In the genomic region with DNA sequence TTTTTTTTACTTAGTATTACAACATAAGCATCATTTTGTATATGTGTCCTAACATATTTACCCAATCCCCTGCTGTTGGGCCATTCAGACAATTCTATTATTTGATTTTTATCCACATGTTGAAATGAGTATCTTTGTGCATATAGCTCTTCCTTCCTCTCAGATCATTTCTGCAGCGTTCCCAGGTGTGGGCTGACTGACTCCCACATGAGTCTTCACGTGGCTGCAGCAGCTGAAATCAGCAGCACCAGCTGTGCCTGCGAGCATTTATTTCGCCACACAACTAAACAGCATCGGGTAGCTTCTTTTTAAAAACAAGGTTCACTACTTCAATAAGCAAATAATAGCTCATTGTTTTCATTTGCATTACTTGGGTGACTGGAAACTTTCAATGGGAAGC, we compare ENCODE assay signal across 1 cellular context.
TF ChIP-seq lines count a peak whose summit lies in the region.

No MANE protein-coding gene starts in this region.

TF ChIP-seq in K562, 482 proteins besides CTCF, POLR2A, EP300 and RAD21 (continued from another document and continues in another):
- TF ChIP-seq, protein P1, sequence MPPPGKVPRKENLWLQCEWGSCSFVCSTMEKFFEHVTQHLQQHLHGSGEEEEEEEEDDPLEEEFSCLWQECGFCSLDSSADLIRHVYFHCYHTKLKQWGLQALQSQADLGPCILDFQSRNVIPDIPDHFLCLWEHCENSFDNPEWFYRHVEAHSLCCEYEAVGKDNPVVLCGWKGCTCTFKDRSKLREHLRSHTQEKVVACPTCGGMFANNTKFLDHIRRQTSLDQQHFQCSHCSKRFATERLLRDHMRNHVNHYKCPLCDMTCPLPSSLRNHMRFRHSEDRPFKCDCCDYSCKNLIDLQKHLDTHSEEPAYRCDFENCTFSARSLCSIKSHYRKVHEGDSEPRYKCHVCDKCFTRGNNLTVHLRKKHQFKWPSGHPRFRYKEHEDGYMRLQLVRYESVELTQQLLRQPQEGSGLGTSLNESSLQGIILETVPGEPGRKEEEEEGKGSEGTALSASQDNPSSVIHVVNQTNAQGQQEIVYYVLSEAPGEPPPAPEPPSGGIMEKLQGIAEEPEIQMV (tag; conservative IDR thresholded peaks at IDR 0.05; ENCODE audit: low read depth), result no peak
- TF ChIP-seq BRF1 (IDR thresholded peaks at IDR 0.05; ENCODE audit: borderline replicate concordance, extremely low read depth, insufficient read length), result no peak
- TF ChIP-seq TCF7L2 (IDR thresholded peaks at IDR 0.05; ENCODE audit: low read depth, low read length), result no peak
- TF ChIP-seq ZNF324 (CRISPR knock-in tag; IDR thresholded peaks at IDR 0.05), result no peak
- no peak for TF ChIP-seq ZNF253 (CRISPR knock-in tag; conservative IDR thresholded peaks at IDR 0.05)
- no peak for TF ChIP-seq PTRF (tag; IDR thresholded peaks at IDR 0.05)
- TF ChIP-seq, protein P2, sequence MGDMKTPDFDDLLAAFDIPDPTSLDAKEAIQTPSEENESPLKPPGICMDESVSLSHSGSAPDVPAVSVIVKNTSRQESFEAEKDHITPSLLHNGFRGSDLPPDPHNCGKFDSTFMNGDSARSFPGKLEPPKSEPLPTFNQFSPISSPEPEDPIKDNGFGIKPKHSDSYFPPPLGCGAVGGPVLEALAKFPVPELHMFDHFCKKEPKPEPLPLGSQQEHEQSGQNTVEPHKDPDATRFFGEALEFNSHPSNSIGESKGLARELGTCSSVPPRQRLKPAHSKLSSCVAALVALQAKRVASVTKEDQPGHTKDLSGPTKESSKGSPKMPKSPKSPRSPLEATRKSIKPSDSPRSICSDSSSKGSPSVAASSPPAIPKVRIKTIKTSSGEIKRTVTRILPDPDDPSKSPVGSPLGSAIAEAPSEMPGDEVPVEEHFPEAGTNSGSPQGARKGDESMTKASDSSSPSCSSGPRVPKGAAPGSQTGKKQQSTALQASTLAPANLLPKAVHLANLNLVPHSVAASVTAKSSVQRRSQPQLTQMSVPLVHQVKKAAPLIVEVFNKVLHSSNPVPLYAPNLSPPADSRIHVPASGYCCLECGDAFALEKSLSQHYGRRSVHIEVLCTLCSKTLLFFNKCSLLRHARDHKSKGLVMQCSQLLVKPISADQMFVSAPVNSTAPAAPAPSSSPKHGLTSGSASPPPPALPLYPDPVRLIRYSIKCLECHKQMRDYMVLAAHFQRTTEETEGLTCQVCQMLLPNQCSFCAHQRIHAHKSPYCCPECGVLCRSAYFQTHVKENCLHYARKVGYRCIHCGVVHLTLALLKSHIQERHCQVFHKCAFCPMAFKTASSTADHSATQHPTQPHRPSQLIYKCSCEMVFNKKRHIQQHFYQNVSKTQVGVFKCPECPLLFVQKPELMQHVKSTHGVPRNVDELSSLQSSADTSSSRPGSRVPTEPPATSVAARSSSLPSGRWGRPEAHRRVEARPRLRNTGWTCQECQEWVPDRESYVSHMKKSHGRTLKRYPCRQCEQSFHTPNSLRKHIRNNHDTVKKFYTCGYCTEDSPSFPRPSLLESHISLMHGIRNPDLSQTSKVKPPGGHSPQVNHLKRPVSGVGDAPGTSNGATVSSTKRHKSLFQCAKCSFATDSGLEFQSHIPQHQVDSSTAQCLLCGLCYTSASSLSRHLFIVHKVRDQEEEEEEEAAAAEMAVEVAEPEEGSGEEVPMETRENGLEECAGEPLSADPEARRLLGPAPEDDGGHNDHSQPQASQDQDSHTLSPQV (IDR thresholded peaks at IDR 0.05), result peak; percentile 30; the same call in 1 of the 2 replicates
- no peak for TF ChIP-seq ARHGAP35 (IDR thresholded peaks at IDR 0.05; ENCODE audit: partially characterized antibody)
- no peak for TF ChIP-seq ZNF23 (CRISPR knock-in tag; IDR thresholded peaks at IDR 0.05)
- TF ChIP-seq, protein P3, sequence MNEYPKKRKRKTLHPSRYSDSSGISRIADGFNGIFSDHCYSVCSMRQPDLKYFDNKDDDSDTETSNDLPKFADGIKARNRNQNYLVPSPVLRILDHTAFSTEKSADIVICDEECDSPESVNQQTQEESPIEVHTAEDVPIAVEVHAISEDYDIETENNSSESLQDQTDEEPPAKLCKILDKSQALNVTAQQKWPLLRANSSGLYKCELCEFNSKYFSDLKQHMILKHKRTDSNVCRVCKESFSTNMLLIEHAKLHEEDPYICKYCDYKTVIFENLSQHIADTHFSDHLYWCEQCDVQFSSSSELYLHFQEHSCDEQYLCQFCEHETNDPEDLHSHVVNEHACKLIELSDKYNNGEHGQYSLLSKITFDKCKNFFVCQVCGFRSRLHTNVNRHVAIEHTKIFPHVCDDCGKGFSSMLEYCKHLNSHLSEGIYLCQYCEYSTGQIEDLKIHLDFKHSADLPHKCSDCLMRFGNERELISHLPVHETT (CRISPR knock-in tag; conservative IDR thresholded peaks at IDR 0.05 in 1 of 2, IDR thresholded peaks at IDR 0.05 in 1 of 2), result no peak
- TF ChIP-seq, protein P4, sequence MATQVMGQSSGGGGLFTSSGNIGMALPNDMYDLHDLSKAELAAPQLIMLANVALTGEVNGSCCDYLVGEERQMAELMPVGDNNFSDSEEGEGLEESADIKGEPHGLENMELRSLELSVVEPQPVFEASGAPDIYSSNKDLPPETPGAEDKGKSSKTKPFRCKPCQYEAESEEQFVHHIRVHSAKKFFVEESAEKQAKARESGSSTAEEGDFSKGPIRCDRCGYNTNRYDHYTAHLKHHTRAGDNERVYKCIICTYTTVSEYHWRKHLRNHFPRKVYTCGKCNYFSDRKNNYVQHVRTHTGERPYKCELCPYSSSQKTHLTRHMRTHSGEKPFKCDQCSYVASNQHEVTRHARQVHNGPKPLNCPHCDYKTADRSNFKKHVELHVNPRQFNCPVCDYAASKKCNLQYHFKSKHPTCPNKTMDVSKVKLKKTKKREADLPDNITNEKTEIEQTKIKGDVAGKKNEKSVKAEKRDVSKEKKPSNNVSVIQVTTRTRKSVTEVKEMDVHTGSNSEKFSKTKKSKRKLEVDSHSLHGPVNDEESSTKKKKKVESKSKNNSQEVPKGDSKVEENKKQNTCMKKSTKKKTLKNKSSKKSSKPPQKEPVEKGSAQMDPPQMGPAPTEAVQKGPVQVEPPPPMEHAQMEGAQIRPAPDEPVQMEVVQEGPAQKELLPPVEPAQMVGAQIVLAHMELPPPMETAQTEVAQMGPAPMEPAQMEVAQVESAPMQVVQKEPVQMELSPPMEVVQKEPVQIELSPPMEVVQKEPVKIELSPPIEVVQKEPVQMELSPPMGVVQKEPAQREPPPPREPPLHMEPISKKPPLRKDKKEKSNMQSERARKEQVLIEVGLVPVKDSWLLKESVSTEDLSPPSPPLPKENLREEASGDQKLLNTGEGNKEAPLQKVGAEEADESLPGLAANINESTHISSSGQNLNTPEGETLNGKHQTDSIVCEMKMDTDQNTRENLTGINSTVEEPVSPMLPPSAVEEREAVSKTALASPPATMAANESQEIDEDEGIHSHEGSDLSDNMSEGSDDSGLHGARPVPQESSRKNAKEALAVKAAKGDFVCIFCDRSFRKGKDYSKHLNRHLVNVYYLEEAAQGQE (CRISPR knock-in tag; IDR thresholded peaks at IDR 0.05; ENCODE audit: low read depth), result no peak
- TF ChIP-seq, protein P5, sequence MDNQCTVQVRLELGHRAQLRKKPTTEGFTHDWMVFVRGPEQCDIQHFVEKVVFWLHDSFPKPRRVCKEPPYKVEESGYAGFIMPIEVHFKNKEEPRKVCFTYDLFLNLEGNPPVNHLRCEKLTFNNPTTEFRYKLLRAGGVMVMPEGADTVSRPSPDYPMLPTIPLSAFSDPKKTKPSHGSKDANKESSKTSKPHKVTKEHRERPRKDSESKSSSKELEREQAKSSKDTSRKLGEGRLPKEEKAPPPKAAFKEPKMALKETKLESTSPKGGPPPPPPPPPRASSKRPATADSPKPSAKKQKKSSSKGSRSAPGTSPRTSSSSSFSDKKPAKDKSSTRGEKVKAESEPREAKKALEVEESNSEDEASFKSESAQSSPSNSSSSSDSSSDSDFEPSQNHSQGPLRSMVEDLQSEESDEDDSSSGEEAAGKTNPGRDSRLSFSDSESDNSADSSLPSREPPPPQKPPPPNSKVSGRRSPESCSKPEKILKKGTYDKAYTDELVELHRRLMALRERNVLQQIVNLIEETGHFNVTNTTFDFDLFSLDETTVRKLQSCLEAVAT (IDR thresholded peaks at IDR 0.05), result peak in 1 of 2 experiments; percentile 41; a peak in 1 of 4 replicates
- no peak for TF ChIP-seq HOXB6 (CRISPR knock-in tag; IDR thresholded peaks at IDR 0.05; ENCODE audit: borderline replicate concordance)
- no peak for TF ChIP-seq ZNF354B (CRISPR knock-in tag; IDR thresholded peaks at IDR 0.05)
- TF ChIP-seq KLF13 (tag; IDR thresholded peaks at IDR 0.05; ENCODE audit: borderline replicate concordance, low read depth), result no peak
- TF ChIP-seq ZFP1 (CRISPR knock-in tag; IDR thresholded peaks at IDR 0.05), result no peak
- TF ChIP-seq NCOA4 (IDR thresholded peaks at IDR 0.05; ENCODE audit: partially characterized antibody), result no peak
- no peak for TF ChIP-seq ZNF41 (CRISPR knock-in tag; conservative IDR thresholded peaks at IDR 0.05)
- TF ChIP-seq NFE2 (IDR thresholded peaks at IDR 0.05; ENCODE audit: low read depth), result no peak
- no peak for TF ChIP-seq CBX8 (IDR thresholded peaks at IDR 0.05; ENCODE audit: borderline replicate concordance, extremely low read depth, low read depth, low read length, poor library complexity, severe bottlenecking)
- TF ChIP-seq BHLHE40 (IDR thresholded peaks at IDR 0.05; ENCODE audit: low read length), result peak; percentile 81
- peak; percentile 20; the same call in 1 of the 2 replicates for TF ChIP-seq TEAD4 (IDR thresholded peaks at IDR 0.05; ENCODE audit: low read length)
- no peak for TF ChIP-seq TEAD4 (CRISPR knock-in tag; IDR thresholded peaks at IDR 0.05; ENCODE audit: borderline replicate concordance)
- TF ChIP-seq MYC (IDR thresholded peaks at IDR 0.05; ENCODE audit: low read depth, low read length), result 0 out of 2 replicates have a peak, but pooled peaks have one; percentile 17
- TF ChIP-seq MYC (CRISPR knock-in tag; IDR thresholded peaks at IDR 0.05; ENCODE audit: borderline replicate concordance, low read depth), result no peak
- no peak for TF ChIP-seq FOXK2 (conservative IDR thresholded peaks at IDR 0.05 in 1 of 2, IDR thresholded peaks at IDR 0.05 in 1 of 2; ENCODE audit: low read depth in 2 of 2)
- TF ChIP-seq, protein P6, sequence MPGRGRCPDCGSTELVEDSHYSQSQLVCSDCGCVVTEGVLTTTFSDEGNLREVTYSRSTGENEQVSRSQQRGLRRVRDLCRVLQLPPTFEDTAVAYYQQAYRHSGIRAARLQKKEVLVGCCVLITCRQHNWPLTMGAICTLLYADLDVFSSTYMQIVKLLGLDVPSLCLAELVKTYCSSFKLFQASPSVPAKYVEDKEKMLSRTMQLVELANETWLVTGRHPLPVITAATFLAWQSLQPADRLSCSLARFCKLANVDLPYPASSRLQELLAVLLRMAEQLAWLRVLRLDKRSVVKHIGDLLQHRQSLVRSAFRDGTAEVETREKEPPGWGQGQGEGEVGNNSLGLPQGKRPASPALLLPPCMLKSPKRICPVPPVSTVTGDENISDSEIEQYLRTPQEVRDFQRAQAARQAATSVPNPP (IDR thresholded peaks at IDR 0.05; ENCODE audit: borderline replicate concordance, insufficient read depth, insufficient read length), result no peak
- peak; percentile 35; the same call in 1 of the 2 replicates for TF ChIP-seq POLR2AphosphoS5 (IDR thresholded peaks at IDR 0.05; ENCODE audit: control insufficient read depth, insufficient read depth, low read depth, low read length)
- TF ChIP-seq NBN (IDR thresholded peaks at IDR 0.05; ENCODE audit: low read depth), result no peak
- no peak for TF ChIP-seq NCOA6 (IDR thresholded peaks at IDR 0.05)
- TF ChIP-seq TCF3 (CRISPR knock-in tag; IDR thresholded peaks at IDR 0.05), result peak; percentile 55; the same call in 1 of the 2 replicates
- peak; percentile 75 for TF ChIP-seq CBFA2T3 (IDR thresholded peaks at IDR 0.05)
- no peak for TF ChIP-seq MECOM (CRISPR knock-in tag; IDR thresholded peaks at IDR 0.05)
- TF ChIP-seq MAFF (IDR thresholded peaks at IDR 0.05; ENCODE audit: low read length), result no peak
- TF ChIP-seq, protein P7, sequence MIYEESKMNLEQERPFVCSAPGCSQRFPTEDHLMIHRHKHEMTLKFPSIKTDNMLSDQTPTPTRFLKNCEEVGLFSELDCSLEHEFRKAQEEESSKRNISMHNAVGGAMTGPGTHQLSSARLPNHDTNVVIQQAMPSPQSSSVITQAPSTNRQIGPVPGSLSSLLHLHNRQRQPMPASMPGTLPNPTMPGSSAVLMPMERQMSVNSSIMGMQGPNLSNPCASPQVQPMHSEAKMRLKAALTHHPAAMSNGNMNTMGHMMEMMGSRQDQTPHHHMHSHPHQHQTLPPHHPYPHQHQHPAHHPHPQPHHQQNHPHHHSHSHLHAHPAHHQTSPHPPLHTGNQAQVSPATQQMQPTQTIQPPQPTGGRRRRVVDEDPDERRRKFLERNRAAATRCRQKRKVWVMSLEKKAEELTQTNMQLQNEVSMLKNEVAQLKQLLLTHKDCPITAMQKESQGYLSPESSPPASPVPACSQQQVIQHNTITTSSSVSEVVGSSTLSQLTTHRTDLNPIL (CRISPR knock-in tag; IDR thresholded peaks at IDR 0.05), result no peak
- TF ChIP-seq CHD2 (IDR thresholded peaks at IDR 0.05; ENCODE audit: low read depth, low read length), result no peak
- TF ChIP-seq, protein P8, sequence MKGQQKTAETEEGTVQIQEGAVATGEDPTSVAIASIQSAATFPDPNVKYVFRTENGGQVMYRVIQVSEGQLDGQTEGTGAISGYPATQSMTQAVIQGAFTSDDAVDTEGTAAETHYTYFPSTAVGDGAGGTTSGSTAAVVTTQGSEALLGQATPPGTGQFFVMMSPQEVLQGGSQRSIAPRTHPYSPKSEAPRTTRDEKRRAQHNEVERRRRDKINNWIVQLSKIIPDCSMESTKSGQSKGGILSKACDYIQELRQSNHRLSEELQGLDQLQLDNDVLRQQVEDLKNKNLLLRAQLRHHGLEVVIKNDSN (CRISPR knock-in tag; IDR thresholded peaks at IDR 0.05), result no peak; the same call in 1 of the 2 replicates
- TF ChIP-seq, protein P9, sequence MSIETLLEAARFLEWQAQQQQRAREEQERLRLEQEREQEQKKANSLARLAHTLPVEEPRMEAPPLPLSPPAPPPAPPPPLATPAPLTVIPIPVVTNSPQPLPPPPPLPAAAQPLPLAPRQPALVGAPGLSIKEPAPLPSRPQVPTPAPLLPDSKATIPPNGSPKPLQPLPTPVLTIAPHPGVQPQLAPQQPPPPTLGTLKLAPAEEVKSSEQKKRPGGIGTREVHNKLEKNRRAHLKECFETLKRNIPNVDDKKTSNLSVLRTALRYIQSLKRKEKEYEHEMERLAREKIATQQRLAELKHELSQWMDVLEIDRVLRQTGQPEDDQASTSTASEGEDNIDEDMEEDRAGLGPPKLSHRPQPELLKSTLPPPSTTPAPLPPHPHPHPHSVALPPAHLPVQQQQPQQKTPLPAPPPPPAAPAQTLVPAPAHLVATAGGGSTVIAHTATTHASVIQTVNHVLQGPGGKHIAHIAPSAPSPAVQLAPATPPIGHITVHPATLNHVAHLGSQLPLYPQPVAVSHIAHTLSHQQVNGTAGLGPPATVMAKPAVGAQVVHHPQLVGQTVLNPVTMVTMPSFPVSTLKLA (conservative IDR thresholded peaks at IDR 0.05), result peak in 1 of 2 experiments; percentile 56; a peak in 2 of 4 replicates
- TF ChIP-seq ILK (tag; IDR thresholded peaks at IDR 0.05; ENCODE audit: borderline replicate concordance, low read depth), result no peak
- TF ChIP-seq, protein P10, sequence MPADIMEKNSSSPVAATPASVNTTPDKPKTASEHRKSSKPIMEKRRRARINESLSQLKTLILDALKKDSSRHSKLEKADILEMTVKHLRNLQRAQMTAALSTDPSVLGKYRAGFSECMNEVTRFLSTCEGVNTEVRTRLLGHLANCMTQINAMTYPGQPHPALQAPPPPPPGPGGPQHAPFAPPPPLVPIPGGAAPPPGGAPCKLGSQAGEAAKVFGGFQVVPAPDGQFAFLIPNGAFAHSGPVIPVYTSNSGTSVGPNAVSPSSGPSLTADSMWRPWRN (IDR thresholded peaks at IDR 0.05; ENCODE audit: low read depth), result no peak
- TF ChIP-seq LCOR (CRISPR knock-in tag; IDR thresholded peaks at IDR 0.05), result no peak
